In the genomic region with DNA sequence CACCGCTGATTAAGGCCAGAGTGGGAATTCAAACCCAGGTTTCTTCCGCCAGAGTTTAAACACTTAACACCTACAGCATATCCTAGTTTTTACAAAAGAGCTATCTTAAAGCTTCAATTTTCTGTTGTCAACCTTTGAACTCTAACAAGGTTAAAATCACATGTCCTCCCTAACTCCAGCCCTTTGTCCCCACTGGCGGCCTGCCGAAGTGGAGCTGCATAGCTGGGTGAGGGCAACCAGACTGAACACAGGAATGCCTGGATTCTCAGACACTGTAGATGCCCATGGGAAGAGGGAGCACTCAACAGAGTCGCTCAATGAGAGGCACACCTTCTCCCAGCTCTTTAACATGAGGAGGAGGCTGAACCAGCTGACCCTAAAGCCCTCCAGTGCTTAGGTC, we compare ENCODE assay signal across 1 cellular context.
TF ChIP-seq lines count a peak whose summit lies in the region.

No MANE protein-coding gene starts in this region.

TF ChIP-seq in HepG2, 621 proteins besides CTCF, POLR2A, EP300 and RAD21 (continued from another document):
- TF ChIP-seq, protein P1, sequence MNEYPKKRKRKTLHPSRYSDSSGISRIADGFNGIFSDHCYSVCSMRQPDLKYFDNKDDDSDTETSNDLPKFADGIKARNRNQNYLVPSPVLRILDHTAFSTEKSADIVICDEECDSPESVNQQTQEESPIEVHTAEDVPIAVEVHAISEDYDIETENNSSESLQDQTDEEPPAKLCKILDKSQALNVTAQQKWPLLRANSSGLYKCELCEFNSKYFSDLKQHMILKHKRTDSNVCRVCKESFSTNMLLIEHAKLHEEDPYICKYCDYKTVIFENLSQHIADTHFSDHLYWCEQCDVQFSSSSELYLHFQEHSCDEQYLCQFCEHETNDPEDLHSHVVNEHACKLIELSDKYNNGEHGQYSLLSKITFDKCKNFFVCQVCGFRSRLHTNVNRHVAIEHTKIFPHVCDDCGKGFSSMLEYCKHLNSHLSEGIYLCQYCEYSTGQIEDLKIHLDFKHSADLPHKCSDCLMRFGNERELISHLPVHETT (CRISPR knock-in tag; conservative IDR thresholded peaks at IDR 0.05): no peak
- TF ChIP-seq, protein P2, sequence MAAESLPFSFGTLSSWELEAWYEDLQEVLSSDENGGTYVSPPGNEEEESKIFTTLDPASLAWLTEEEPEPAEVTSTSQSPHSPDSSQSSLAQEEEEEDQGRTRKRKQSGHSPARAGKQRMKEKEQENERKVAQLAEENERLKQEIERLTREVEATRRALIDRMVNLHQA (CRISPR knock-in tag; IDR thresholded peaks at IDR 0.05): no peak
- TF ChIP-seq NFRKB (IDR thresholded peaks at IDR 0.05) (no peak), CHD4 (IDR thresholded peaks at IDR 0.05; ENCODE audit: borderline replicate concordance, low read length) (no peak), HNF4G (IDR thresholded peaks at IDR 0.05; ENCODE audit: borderline replicate concordance, low read depth, low read length) (peak; percentile 40; the same call in 1 of the 2 replicates), HNF4G (CRISPR knock-in tag; IDR thresholded peaks at IDR 0.05; ENCODE audit: borderline replicate concordance, low read depth) (no peak), HNF4A (CRISPR knock-in tag; IDR thresholded peaks at IDR 0.05) (peak; percentile 53), HNRNPK (IDR thresholded peaks at IDR 0.05; ENCODE audit: low read depth, low read length, poor library complexity, severe bottlenecking) (no peak), RELA (CRISPR knock-in tag; IDR thresholded peaks at IDR 0.05) (no peak), BCL6 (CRISPR knock-in tag; IDR thresholded peaks at IDR 0.05) (no peak), TARDBP (CRISPR knock-in tag; IDR thresholded peaks at IDR 0.05) (no peak), SUZ12 (IDR thresholded peaks at IDR 0.05; ENCODE audit: low read depth, low read length) (no peak), ZMYM3 (CRISPR knock-in tag; IDR thresholded peaks at IDR 0.05) (0 out of 2 replicates have a peak, but pooled peaks have one; percentile 16), ATF7-NPFF (CRISPR knock-in tag; IDR thresholded peaks at IDR 0.05; ENCODE audit: low read depth) (no peak), SMC3 (IDR thresholded peaks at IDR 0.05; ENCODE audit: low read length) (no peak), ZNF432 (CRISPR knock-in tag; IDR thresholded peaks at IDR 0.05; ENCODE audit: borderline replicate concordance) (no peak), MED8 (CRISPR knock-in tag; IDR thresholded peaks at IDR 0.05; ENCODE audit: insufficient replicate concordance) (no peak), ZNF263 (CRISPR knock-in tag; IDR thresholded peaks at IDR 0.05) (peak; percentile 95)
- TF ChIP-seq, protein P3, sequence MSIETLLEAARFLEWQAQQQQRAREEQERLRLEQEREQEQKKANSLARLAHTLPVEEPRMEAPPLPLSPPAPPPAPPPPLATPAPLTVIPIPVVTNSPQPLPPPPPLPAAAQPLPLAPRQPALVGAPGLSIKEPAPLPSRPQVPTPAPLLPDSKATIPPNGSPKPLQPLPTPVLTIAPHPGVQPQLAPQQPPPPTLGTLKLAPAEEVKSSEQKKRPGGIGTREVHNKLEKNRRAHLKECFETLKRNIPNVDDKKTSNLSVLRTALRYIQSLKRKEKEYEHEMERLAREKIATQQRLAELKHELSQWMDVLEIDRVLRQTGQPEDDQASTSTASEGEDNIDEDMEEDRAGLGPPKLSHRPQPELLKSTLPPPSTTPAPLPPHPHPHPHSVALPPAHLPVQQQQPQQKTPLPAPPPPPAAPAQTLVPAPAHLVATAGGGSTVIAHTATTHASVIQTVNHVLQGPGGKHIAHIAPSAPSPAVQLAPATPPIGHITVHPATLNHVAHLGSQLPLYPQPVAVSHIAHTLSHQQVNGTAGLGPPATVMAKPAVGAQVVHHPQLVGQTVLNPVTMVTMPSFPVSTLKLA (IDR thresholded peaks at IDR 0.05): no peak
